8 cellular contexts compared by ENCODE assay signal in the genomic region with DNA sequence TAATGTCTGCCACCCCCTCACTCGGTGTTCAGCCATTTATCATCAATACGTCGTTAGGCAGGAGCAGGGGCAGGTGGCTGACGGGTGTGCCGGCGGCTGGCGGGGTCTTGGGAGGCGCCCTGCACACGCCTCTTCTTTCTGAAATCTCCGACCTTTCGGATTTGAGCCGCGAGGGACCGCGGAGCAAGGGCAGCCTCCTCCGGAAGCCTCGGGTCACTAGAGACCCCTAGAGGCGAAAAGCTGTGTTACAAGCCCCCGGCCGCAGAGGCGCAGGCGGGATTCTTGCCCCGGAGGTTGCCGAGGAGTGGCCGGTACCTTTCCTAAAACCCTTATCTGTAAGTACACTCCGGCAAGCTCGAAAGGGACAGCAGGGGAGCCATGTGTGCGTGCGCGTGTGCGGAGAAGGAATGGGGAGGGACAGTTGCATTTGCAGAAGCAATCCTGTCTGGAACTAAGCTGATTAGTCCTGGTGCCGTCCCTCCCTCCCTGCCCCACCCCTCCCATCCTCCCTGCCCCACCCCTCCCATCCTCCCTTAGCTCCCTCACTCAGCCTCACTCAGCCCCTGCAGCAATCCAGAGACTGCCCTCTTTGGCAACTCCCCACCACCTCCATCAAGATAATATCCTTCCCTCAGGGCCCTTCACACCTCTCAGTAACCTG. TPM values are rescaled to one million over a fixed set of nuclear protein-coding genes. Genes with fewer than 3 reads are reported as not detected.
A peak's percentile ranks its signal among the peaks of the same experiment; 100 is the strongest.
DNase-seq lines count a peak whose midpoint lies in the region; ATAC-seq and TF ChIP-seq lines count a peak whose summit lies in the region.

No MANE protein-coding gene starts in this region.

- peaks cover 28% of the 10 kb centered on the region for H3K27me3 Mint-ChIP-seq in activated T-helper 2 cell treated with anti-CD3 and anti-CD28 coated beads, Interferon-gamma antibody, Interleukin-2, Interleukin-4, amounts not matched to agents 10 μg/mL and 5 μg/mL and 100 μg/mL, durations not matched to agents 14 hours and 24 hours and 36 hours (ENCODE audit: low read depth)
- peaks cover 73% of the 10 kb centered on the region for H3K27me3 Mint-ChIP-seq in progenitor cell of endocrine pancreas

- DNase-seq in DND-41 (no peak), NCI-H748 (lab: John Stamatoyannopoulos, UW; ENCODE audit: unreplicated experiment) (peak; percentile 85), heart right ventricle (peak; percentile 52), progenitor cell of endocrine pancreas (ENCODE audit: low spot score, unreplicated experiment) (peak; percentile 71)
- DNase-seq in activated T-helper 2 cell treated with anti-CD3 and anti-CD28 coated beads, Interferon-gamma antibody, Interleukin-2, Interleukin-4, amounts not matched to agents 10 μg/mL and 5 μg/mL and 100 μg/mL, durations not matched to agents 14 hours and 24 hours and 36 hours (ENCODE audit: low spot score) = peak; percentile 15
- DNase-seq in effector CD8-positive, alpha-beta T cell (lab: John Stamatoyannopoulos, UW) = no peak

- H3K9me3 ChIP-seq in DND-41 (ENCODE audit: insufficient read depth, low read length, severe bottlenecking) (no peaks in the 10 kb centered on the region), heart right ventricle (peaks cover 0 to 3% (median 0%) of the 10 kb centered on the region in 11 donors)

- H3K4me3 Mint-ChIP-seq in activated T-helper 2 cell treated with anti-CD3 and anti-CD28 coated beads, Interferon-gamma antibody, Interleukin-2, Interleukin-4, amounts not matched to agents 10 μg/mL and 5 μg/mL and 100 μg/mL, durations not matched to agents 14 hours and 24 hours and 36 hours (ENCODE audit: low read depth) = peak overlapping the region; percentile 23
- H3K4me3 Mint-ChIP-seq in progenitor cell of endocrine pancreas (ENCODE audit: low read depth) = peak overlapping the region; percentile 40

- H3K4me2 ChIP-seq in DND-41 (ENCODE audit: insufficient read depth, low read length) = no peak overlapping the region

- H3K4me1 ChIP-seq in DND-41 (ENCODE audit: insufficient read depth, low read length) (no peaks in the 10 kb centered on the region), heart right ventricle (peaks cover 0 to 8% (median 0%) of the 10 kb centered on the region in 9 donors)

- no peaks in the 10 kb centered on the region for H3K27me3 ChIP-seq in DND-41 (ENCODE audit: insufficient read depth, low read length, poor library complexity)
- peaks cover 0 to 45% (median 29%) of the 10 kb centered on the region in 7 donors for H3K27me3 ChIP-seq in heart right ventricle

- H3K27ac Mint-ChIP-seq in activated T-helper 2 cell treated with anti-CD3 and anti-CD28 coated beads, Interferon-gamma antibody, Interleukin-2, Interleukin-4, amounts not matched to agents 10 μg/mL and 5 μg/mL and 100 μg/mL, durations not matched to agents 14 hours and 24 hours and 36 hours = no peak overlapping the region
- no peak overlapping the region for H3K27ac Mint-ChIP-seq in progenitor cell of endocrine pancreas

- intact Hi-C loops in activated T-helper 2 cell treated with anti-CD3 and anti-CD28 coated beads, Interferon-gamma antibody, Interleukin-2, Interleukin-4, amounts not matched to agents 10 μg/mL and 5 μg/mL and 100 μg/mL, durations not matched to agents 14 hours and 24 hours and 36 hours (cut with micrococcal nuclease) = loop anchor here (2.0 kb wide), 1 partner anchor 285 kb away; no protein-coding TSS in a partner anchor
- intact Hi-C loops in heart right ventricle (cut with DNase I) = loop anchor here in 9 of 10 donors (1.0 to 5.0 kb wide), 4 partner anchors 283 to 285 kb away; no protein-coding TSS in a partner anchor

- peaks cover 2% of the 10 kb centered on the region for H3K4me1 Mint-ChIP-seq in activated T-helper 2 cell treated with anti-CD3 and anti-CD28 coated beads, Interferon-gamma antibody, Interleukin-2, Interleukin-4, amounts not matched to agents 10 μg/mL and 5 μg/mL and 100 μg/mL, durations not matched to agents 14 hours and 24 hours and 36 hours (ENCODE audit: low read depth)
- peaks cover 5% of the 10 kb centered on the region for H3K4me1 Mint-ChIP-seq in progenitor cell of endocrine pancreas (ENCODE audit: low read depth)

- no peaks in the 10 kb centered on the region for H3K79me2 ChIP-seq in DND-41 (ENCODE audit: insufficient read depth, low read length)

- no peak overlapping the region for H3K9ac ChIP-seq in DND-41 (ENCODE audit: low read depth, low read length)

- H3K36me3 Mint-ChIP-seq in activated T-helper 2 cell treated with anti-CD3 and anti-CD28 coated beads, Interferon-gamma antibody, Interleukin-2, Interleukin-4, amounts not matched to agents 10 μg/mL and 5 μg/mL and 100 μg/mL, durations not matched to agents 14 hours and 24 hours and 36 hours (ENCODE audit: low read depth) = no peaks in the 10 kb centered on the region
- no peaks in the 10 kb centered on the region for H3K36me3 Mint-ChIP-seq in progenitor cell of endocrine pancreas (ENCODE audit: insufficient read depth)

- no peak overlapping the region for H3K4me3 ChIP-seq in DND-41 (ENCODE audit: low read depth in 1 of 2, low read length in 2 of 2)
- peak overlapping the region in 8 of 10 donors; percentile 1 to 39 (median 20) for H3K4me3 ChIP-seq in heart right ventricle

- no peak for ATAC-seq in DND-41 (ENCODE audit: insufficient read depth, low read depth)
- ATAC-seq in GM19467 (IDR thresholded peaks at IDR 0.05; ENCODE audit: unreplicated experiment) = peak; percentile 91
- peak; percentile 94 for ATAC-seq in HG03460 (IDR thresholded peaks at IDR 0.05; ENCODE audit: unreplicated experiment)
- ATAC-seq in heart right ventricle = peak; percentile 71 to 92 (median 86)

- peak; percentile 46 for TF ChIP-seq CTCF in DND-41 (IDR thresholded peaks at IDR 0.05; ENCODE audit: borderline replicate concordance, extremely low read depth, low read length, poor library complexity, severe bottlenecking)
- TF ChIP-seq CTCF in heart right ventricle (IDR thresholded peaks at IDR 0.05) = peak; percentile 74 to 86 (median 82)
- peak; percentile 92 for TF ChIP-seq CTCF in progenitor cell of endocrine pancreas (IDR thresholded peaks at IDR 0.05; ENCODE audit: unreplicated experiment)

- WGBS in heart right ventricle, 2 donors = 1 to 2% methylated on average over 32 of the region's 32 CpGs

- H3K27ac ChIP-seq in DND-41 (ENCODE audit: low read length) = no peak overlapping the region
- no peak overlapping the region for H3K27ac ChIP-seq in heart right ventricle

- H3K36me3 ChIP-seq in DND-41 (ENCODE audit: insufficient read depth, low read length) (no peaks in the 10 kb centered on the region), heart right ventricle (no peaks in the 10 kb centered on the region)

- H2AFZ ChIP-seq in DND-41 (ENCODE audit: low read depth, low read length) = no peak overlapping the region

- H4K20me1 ChIP-seq in DND-41 (ENCODE audit: insufficient read depth, low read length) = no peaks in the 10 kb centered on the region

- no peaks in the 10 kb centered on the region for H3K9me3 Mint-ChIP-seq in activated T-helper 2 cell treated with anti-CD3 and anti-CD28 coated beads, Interferon-gamma antibody, Interleukin-2, Interleukin-4, amounts not matched to agents 10 μg/mL and 5 μg/mL and 100 μg/mL, durations not matched to agents 14 hours and 24 hours and 36 hours
- H3K9me3 Mint-ChIP-seq in progenitor cell of endocrine pancreas (ENCODE audit: low read depth) = no peaks in the 10 kb centered on the region

RNA-seq across cellular contexts. Expression of a gene that starts 11.0 kb away (rescaled TPM):
- total RNA-seq in activated T-helper 2 cell treated with anti-CD3 and anti-CD28 coated beads, Interferon-gamma antibody, Interleukin-2, Interleukin-4, amounts not matched to agents 10 μg/mL and 5 μg/mL and 100 μg/mL, durations not matched to agents 14 hours and 24 hours and 36 hours = not detected in 2 replicates
- under 1 TPM in 8 of 10 donors, not detected in 2; 0.15 to 0.66 (median 0.29) TPM for total RNA-seq in heart right ventricle
- under 1 TPM; 0.19 to 0.22 TPM for polyA plus RNA-seq in heart right ventricle
- total RNA-seq in progenitor cell of endocrine pancreas = 0.11 and 0.41 TPM in 2 replicates

RNA-seq across cellular contexts. Expression of a gene that starts 17.2 kb away (rescaled TPM):
- total RNA-seq in activated T-helper 2 cell treated with anti-CD3 and anti-CD28 coated beads, Interferon-gamma antibody, Interleukin-2, Interleukin-4, amounts not matched to agents 10 μg/mL and 5 μg/mL and 100 μg/mL, durations not matched to agents 14 hours and 24 hours and 36 hours = not detected in 2 replicates
- under 1 TPM; 0.21 to 0.88 (median 0.41) TPM for total RNA-seq in heart right ventricle
- polyA plus RNA-seq in heart right ventricle = under 1 TPM; 0.14 to 0.15 TPM
- total RNA-seq in progenitor cell of endocrine pancreas = 0.51 and 0.72 TPM in 2 replicates

Comparison
In these comparisons a context has a peak if more than half of its experiments do, and no peak if none do; other contexts are left out.
1. DNase-seq: peak in NCI-H748 (single experiment), activated T-helper 2 cell treated with anti-CD3 and anti-CD28 coated beads, Interferon-gamma antibody, Interleukin-2, Interleukin-4, amounts not matched to agents 10 μg/mL and 5 μg/mL and 100 μg/mL, durations not matched to agents 14 hours and 24 hours and 36 hours (single experiment), heart right ventricle (2 of 2) and progenitor cell of endocrine pancreas (single experiment); none in DND-41 (single experiment) and effector CD8-positive, alpha-beta T cell (single experiment).
2. H3K4me3 ChIP-seq: peak in heart right ventricle (8 of 10); none in DND-41 (0 of 2).
3. Peak in every context shown above with its lines, with median percentiles within 50 percentile points of each other: CTCF ChIP-seq.